ENCODE assay signal across 8 cellular contexts in genomic region chr16:11396241-11397048, GRCh38. TPM values are rescaled to one million over a fixed set of nuclear protein-coding genes. Genes with fewer than 3 reads are reported as not detected.
DNase-seq lines count a peak whose midpoint lies in the region; ATAC-seq and TF ChIP-seq lines count a peak whose summit lies in the region.

No MANE protein-coding gene starts in this region.

- no CpG with 5 or more reads among the region's 24 CpGs for WGBS in trophoblast cell (ENCODE audit: extremely low coverage, insufficient coverage, insufficient read length)

- DNase-seq in DMS 273 treated with DMSO at 0.1 percent for 48 hours (lab: John Stamatoyannopoulos, UW) = peak; percentile 9
- DNase-seq in HT-29 (ENCODE audit: low spot score) = peak; percentile 76
- peak; percentile 61 to 81 for DNase-seq in SJSA1 (ENCODE audit: low read depth in 1 of 2, low spot score in 2 of 2)
- DNase-seq in activated naive CD4-positive, alpha-beta T cell treated with Interleukin-2 at 50 U/mL for 16 hours = peak; percentile 71
- peak; percentile 91 for DNase-seq in glutamatergic neuron
- peak; percentile 37 to 79 for DNase-seq in trophoblast cell
- DNase-seq in type B pancreatic cell (ENCODE audit: extremely low spot score, unreplicated experiment) = peak; percentile 83

- H3K27ac ChIP-seq in SJSA1 = no peak overlapping the region
- no peak overlapping the region for H3K27ac ChIP-seq in trophoblast cell (ENCODE audit: low read depth, low read length)

- H4K12ac ChIP-seq in trophoblast cell (ENCODE audit: low read depth, low read length) = no peak overlapping the region

- H3K4me3 ChIP-seq in SJSA1 = no peak overlapping the region
- no peak overlapping the region for H3K4me3 ChIP-seq in trophoblast cell (ENCODE audit: low read depth, low read length)

- H3K9ac ChIP-seq in trophoblast cell (ENCODE audit: low read length) = no peak overlapping the region

- no peaks in the 10 kb centered on the region for H3K79me2 ChIP-seq in trophoblast cell (ENCODE audit: control insufficient read depth, insufficient read depth, low read length, poor library complexity)

- no peak for ATAC-seq in GM18502 (IDR thresholded peaks at IDR 0.05; ENCODE audit: poor library complexity, unreplicated experiment)

- no peak overlapping the region for H4K91ac ChIP-seq in trophoblast cell (ENCODE audit: low read depth, low read length)

- no peak overlapping the region for H3K18ac ChIP-seq in trophoblast cell (ENCODE audit: low read length)

- H3K27ac Mint-ChIP-seq in glutamatergic neuron (ENCODE audit: unreplicated experiment) (peak overlapping the region; percentile 46), type B pancreatic cell (no peak overlapping the region)

- no peaks in the 10 kb centered on the region for H3K36me3 Mint-ChIP-seq in glutamatergic neuron (ENCODE audit: unreplicated experiment)
- H3K36me3 Mint-ChIP-seq in type B pancreatic cell = no peaks in the 10 kb centered on the region

- H3K79me1 ChIP-seq in trophoblast cell (ENCODE audit: low read length) = no peaks in the 10 kb centered on the region

- H3K4ac ChIP-seq in trophoblast cell (ENCODE audit: low read depth, low read length) = no peak overlapping the region

- H2AFZ ChIP-seq in trophoblast cell (ENCODE audit: insufficient read depth, low read length, poor library complexity) = no peak overlapping the region

- H3K9me3 ChIP-seq in SJSA1 (replicated peaks) = 0 out of 2 replicates have a peak, but pooled peaks cover 4% of the 10 kb centered on the region
- H3K9me3 ChIP-seq in trophoblast cell (ENCODE audit: insufficient read depth, low read depth, low read length) = no peaks in the 10 kb centered on the region

- H2BK12ac ChIP-seq in trophoblast cell (ENCODE audit: low read length) = no peak overlapping the region

- peaks cover 10% of the 10 kb centered on the region for H3K4me1 ChIP-seq in SJSA1 (replicated peaks)
- H3K4me1 ChIP-seq in trophoblast cell (ENCODE audit: control insufficient read depth in 1 of 2, insufficient read depth in 2 of 2, low read length in 2 of 2) = no peaks in the 10 kb centered on the region

- no peak overlapping the region for H3K23ac ChIP-seq in trophoblast cell (ENCODE audit: low read length)

- H3K36me3 ChIP-seq in SJSA1 (no peaks in the 10 kb centered on the region; the same call in 1 of the 2 replicates), trophoblast cell (ENCODE audit: control insufficient read depth in 1 of 2, insufficient read depth in 2 of 2, low read length in 2 of 2) (no peaks in the 10 kb centered on the region)

- TF ChIP-seq CTCF in glutamatergic neuron (IDR thresholded peaks at IDR 0.05; ENCODE audit: partially characterized antibody, unreplicated experiment) (peak; percentile 100), type B pancreatic cell (conservative IDR thresholded peaks at IDR 0.05) (peak; percentile 98)

- H2AK5ac ChIP-seq in trophoblast cell (ENCODE audit: low read length) = no peak overlapping the region

- H3K4me3 Mint-ChIP-seq in glutamatergic neuron (ENCODE audit: unreplicated experiment) = no peak overlapping the region
- H3K4me3 Mint-ChIP-seq in type B pancreatic cell = no peak overlapping the region

- no peak overlapping the region for H3K14ac ChIP-seq in trophoblast cell (ENCODE audit: low read length)

- H2BK120ac ChIP-seq in trophoblast cell (ENCODE audit: insufficient read depth, low read length, poor library complexity) = no peak overlapping the region

- H3K27me3 ChIP-seq in SJSA1 (replicated peaks) = no peaks in the 10 kb centered on the region
- no peaks in the 10 kb centered on the region for H3K27me3 ChIP-seq in trophoblast cell (ENCODE audit: insufficient read depth, low read length)

- H3K4me1 Mint-ChIP-seq in glutamatergic neuron (ENCODE audit: low read depth, unreplicated experiment) (peaks cover 8% of the 10 kb centered on the region), type B pancreatic cell (ENCODE audit: unreplicated experiment) (peaks cover 11% of the 10 kb centered on the region)

- no peaks in the 10 kb centered on the region for H3K9me3 Mint-ChIP-seq in glutamatergic neuron (ENCODE audit: unreplicated experiment)
- no peaks in the 10 kb centered on the region for H3K9me3 Mint-ChIP-seq in type B pancreatic cell

- no peak overlapping the region for H2BK5ac ChIP-seq in trophoblast cell (ENCODE audit: low read depth, low read length, poor library complexity)

- no peak overlapping the region for H3K4me2 ChIP-seq in trophoblast cell (ENCODE audit: low read length)

- H3K27me3 Mint-ChIP-seq in glutamatergic neuron (ENCODE audit: unreplicated experiment) (peaks cover 16% of the 10 kb centered on the region), type B pancreatic cell (no peaks in the 10 kb centered on the region)

- no peak overlapping the region for H4K8ac ChIP-seq in trophoblast cell (ENCODE audit: low read depth, low read length)

RNA-seq across cellular contexts. Expression of gene RMI2, which starts 51.2 kb away (rescaled TPM):
- 15.8 and 20.9 TPM in 2 replicates for total RNA-seq in HT-29 (2014; rRNA removed; shearing (Covaris generic))
- 29.1 and 36.8 TPM in 2 replicates for total RNA-seq in SJSA1 (2014; rRNA removed; shearing (Covaris generic))
- total RNA-seq in glutamatergic neuron (ENCODE audit: unreplicated experiment) (4.2 TPM), type B pancreatic cell (ENCODE audit: low replicate concordance) (30.0 and 41.3 TPM in 2 replicates)
- 22.5 and 22.8 TPM in 2 replicates for polyA plus RNA-seq in trophoblast cell (2013)

Comparison
In these comparisons a context has a peak if more than half of its experiments do, and no peak if none do; other contexts are left out.
1. DNase-seq: peak in every context shown above with its lines; median percentile 91 in glutamatergic neuron; 83 in type B pancreatic cell; 76 in HT-29; 71 in SJSA1; 71 in activated naive CD4-positive, alpha-beta T cell treated with Interleukin-2 at 50 U/mL for 16 hours; 58 in trophoblast cell; 9 in DMS 273 treated with DMSO at 0.1 percent for 48 hours.